In genomic region chr14:23285530-23286019, GRCh38 we compare ENCODE assay signal across 9 cellular contexts. TPM values are rescaled to one million over a fixed set of nuclear protein-coding genes. Genes with fewer than 3 reads are reported as not detected.
A peak's percentile ranks its signal among the peaks of the same experiment; 100 is the strongest.
DNase-seq lines count a peak whose midpoint lies in the region; ATAC-seq, FAIRE-seq and TF ChIP-seq lines count a peak whose summit lies in the region.
"Had no signal": no experiment of that assay in that cellular context is flagged by ENCODE, and none has a peak within 500 bp of the region (broad histone marks: within the 10 kb centered on the region; RNA-seq: fewer than 3 reads in every experiment).

No MANE protein-coding gene starts in this region.

- peak overlapping the region; percentile 95 for H3K27ac ChIP-seq in A549
- H3K27ac ChIP-seq in gastroesophageal sphincter, result peak overlapping the region; percentile 83 to 99 (median 98)

- H3K9me3 ChIP-seq in A549 (no peaks in the 10 kb centered on the region), gastroesophageal sphincter (no peaks in the 10 kb centered on the region)

- FAIRE-seq in A549 (lab: Jason Lieb, UNC), result no peak

- TF ChIP-seq POLR2A in A549 (IDR thresholded peaks at IDR 0.05; ENCODE audit: low read length) (no peak), gastroesophageal sphincter (IDR thresholded peaks at IDR 0.05) (no peak)

- WGBS in A549 (ENCODE audit: missing lambda C conversion rate), result 3% methylated on average over 10 of the region's 22 CpGs
- no CpG with 5 or more reads among the region's 22 CpGs for WGBS in gastroesophageal sphincter (ENCODE audit: low coverage in 1 of 2), 2 donors

- H3K4me2 ChIP-seq in A549, result peak overlapping the region; percentile 73

- TF ChIP-seq CTCF in A549 (IDR thresholded peaks at IDR 0.05) (no peak), WI38 (IDR thresholded peaks at IDR 0.05; ENCODE audit: low read depth, low read length) (no peak), gastroesophageal sphincter (IDR thresholded peaks at IDR 0.05) (no peak), GM20000 (IDR thresholded peaks at IDR 0.05; ENCODE audit: extremely low read depth, missing control alignments) (no peak)

- no peaks in the 10 kb centered on the region for H3K36me3 ChIP-seq in gastroesophageal sphincter

- H3K27me3 ChIP-seq in gastroesophageal sphincter, result no peaks in the 10 kb centered on the region

- H3K4me3 ChIP-seq in A549 (peak overlapping the region; percentile 96), WI38 (ENCODE audit: low read depth, low read length) (peak overlapping the region; percentile 93), gastroesophageal sphincter (peak overlapping the region; percentile 68 to 83)

- TF ChIP-seq EP300 in A549 (IDR thresholded peaks at IDR 0.05) (no peak), gastroesophageal sphincter (IDR thresholded peaks at IDR 0.05) (no peak)

- ATAC-seq in A549 (peak; percentile 68 to 75), GM18873 (IDR thresholded peaks at IDR 0.05; ENCODE audit: low FRiP score, unreplicated experiment) (peak; percentile 8), HG03108 (IDR thresholded peaks at IDR 0.05; ENCODE audit: unreplicated experiment) (peak; percentile 15), gastroesophageal sphincter (peak; percentile 8)

- DNase-seq in A549 (ENCODE audit: low read depth in 1 of 2, low spot score in 1 of 2), result peak in 1 of 2 experiments; percentile 25
- peak; percentile 42 for DNase-seq in pons (ENCODE audit: low spot score)
- DNase-seq in GM20000 (ENCODE audit: low spot score), result no peak
- DNase-seq in cortex of kidney (lab: John Stamatoyannopoulos, UW), result no peak

- CTCF ChIA-PET in A549 (lab: Yijun Ruan, JAX), result interaction anchor here (1.7 to 14.2 kb wide), 3 partner anchors 13 to 165 kb away, joined by 4 to 161 read pairs (median 4); partner anchors contain the start of gene PPP1R3E

- POLR2A ChIA-PET in A549 (lab: Yijun Ruan, JAX), result interaction anchor here (0.6 to 2.5 kb wide), 7 partner anchors 9 to 140 kb away, joined by 3 to 19 read pairs (median 7); partner anchors contain the start of genes BCL2L2, PABPN1 and PPP1R3E

- H3K4me1 ChIP-seq in A549, result peaks cover 18% of the 10 kb centered on the region
- peaks cover 4 to 37% (median 11%) of the 10 kb centered on the region in 3 donors for H3K4me1 ChIP-seq in gastroesophageal sphincter

- TF ChIP-seq RAD21 in A549 (conservative IDR thresholded peaks at IDR 0.05 in 1 of 2, IDR thresholded peaks at IDR 0.05 in 1 of 2), result no peak

TF ChIP-seq in A549, 52 proteins besides CTCF, POLR2A, EP300 and RAD21:
- TF ChIP-seq CBX8 (IDR thresholded peaks at IDR 0.05) (no peak), PHF8 (IDR thresholded peaks at IDR 0.05; ENCODE audit: borderline replicate concordance, low read depth) (peak; percentile 40; the same call in 1 of the 2 replicates)

RNA-seq across cellular contexts. Expression of gene HOMEZ, which starts 0.4 kb away (rescaled TPM):
- polyA plus RNA-seq in A549 (2011; rRNA removed), result 9.2 and 11.7 TPM in 2 replicates
- polyA plus RNA-seq in A549 (2012; cell fraction: cytosol; rRNA removed), result 6.4 and 6.8 TPM in 2 replicates
- polyA plus RNA-seq in A549 (2012; cell fraction: nucleus; rRNA removed), result 5.3 and 5.5 TPM in 2 replicates
- 7.7 to 8.8 TPM (median 8.4 TPM) in 3 replicates for polyA plus RNA-seq in A549 (2017; fragmentation: RNase III; extraction: RNeasy Plus Mini Kit Qiagen cat#74134 plus additional on column Dnase treatment)
- 20.0 and 25.1 TPM in 2 replicates for polyA minus RNA-seq in A549 (2011; rRNA and poly(A)+ RNA removed)
- total RNA-seq in gastroesophageal sphincter, result 10 to 100 TPM in 2 of 4 donors, 1 to 10 TPM in 2; 7.5 to 11.3 (median 9.4) TPM

RNA-seq across cellular contexts. Expression of gene PPP1R3E, which starts 17.1 kb away (rescaled TPM):
- polyA plus RNA-seq in A549 (2011; rRNA removed) (11.1 and 12.4 TPM in 2 replicates), A549 (2017; fragmentation: RNase III; extraction: RNeasy Plus Mini Kit Qiagen cat#74134 plus additional on column Dnase treatment) (5.3 to 7.5 TPM (median 6.8 TPM) in 3 replicates)
- 5.0 and 5.1 TPM in 2 replicates for polyA plus RNA-seq in A549 (2012; cell fraction: cytosol; rRNA removed)
- polyA plus RNA-seq in A549 (2012; cell fraction: nucleus; rRNA removed), result 19.8 and 39.9 TPM in 2 replicates
- 4.9 and 6.7 TPM in 2 replicates for polyA minus RNA-seq in A549 (2011; rRNA and poly(A)+ RNA removed)
- total RNA-seq in gastroesophageal sphincter, result 10 to 100 TPM in 1 of 4 donors, 1 to 10 TPM in 3; 4.4 to 14.0 (median 7.2) TPM

RNA-seq across cellular contexts. Expression of gene BCL2L2, which starts 21.1 kb away (rescaled TPM):
- 17.8 and 20.8 TPM in 2 replicates for polyA plus RNA-seq in A549 (2011; rRNA removed)
- 15.4 and 18.6 TPM in 2 replicates for polyA plus RNA-seq in A549 (2012; cell fraction: cytosol; rRNA removed)
- 18.1 and 31.0 TPM in 2 replicates for polyA plus RNA-seq in A549 (2012; cell fraction: nucleus; rRNA removed)
- 24.7 to 25.4 TPM (median 25.2 TPM) in 3 replicates for polyA plus RNA-seq in A549 (2017; fragmentation: RNase III; extraction: RNeasy Plus Mini Kit Qiagen cat#74134 plus additional on column Dnase treatment)
- 10.5 and 11.0 TPM in 2 replicates for polyA minus RNA-seq in A549 (2011; rRNA and poly(A)+ RNA removed)
- total RNA-seq in gastroesophageal sphincter, result 100 to 1,000 TPM in 3 of 4 donors, 10 to 100 TPM in 1; 99.1 to 157 (median 117) TPM

RNA-seq across cellular contexts. Expression of gene PABPN1, which starts 35.7 kb away (rescaled TPM):
- polyA plus RNA-seq in A549 (2011; rRNA removed) (197 and 234 TPM in 2 replicates), A549 (2017; fragmentation: RNase III; extraction: RNeasy Plus Mini Kit Qiagen cat#74134 plus additional on column Dnase treatment) (148 to 158 TPM (median 157 TPM) in 3 replicates)
- 170 TPM in 2 replicates for polyA plus RNA-seq in A549 (2012; cell fraction: cytosol; rRNA removed)
- 227 and 314 TPM in 2 replicates for polyA plus RNA-seq in A549 (2012; cell fraction: nucleus; rRNA removed)
- polyA minus RNA-seq in A549 (2011; rRNA and poly(A)+ RNA removed), result 73.1 and 92.0 TPM in 2 replicates
- 10 to 100 TPM; 56.3 to 59.8 (median 57.5) TPM for total RNA-seq in gastroesophageal sphincter

RNA-seq across cellular contexts. Expression of gene RNF212B, which starts 47.8 kb away (rescaled TPM):
- polyA plus RNA-seq in A549 (2011; rRNA removed), result not detected in 2 replicates
- not detected in 2 replicates for polyA plus RNA-seq in A549 (2012; cell fraction: cytosol; rRNA removed)
- polyA plus RNA-seq in A549 (2012; cell fraction: nucleus; rRNA removed), result not detected in 2 replicates
- polyA plus RNA-seq in A549 (2017; fragmentation: RNase III; extraction: RNeasy Plus Mini Kit Qiagen cat#74134 plus additional on column Dnase treatment), result not detected in 3 replicates
- not detected in 2 replicates for polyA minus RNA-seq in A549 (2011; rRNA and poly(A)+ RNA removed)
- not detected for total RNA-seq in gastroesophageal sphincter
- total RNA-seq: pulmonary artery endothelial cell had no signal

Comparison
In these comparisons a context has a peak if more than half of its experiments do, and no peak if none do; other contexts are left out.
1. ATAC-seq: peak in every context shown above with its lines; median percentile 72 in A549; 15 in HG03108; 8 in GM18873; 8 in gastroesophageal sphincter.